In the genomic region with DNA sequence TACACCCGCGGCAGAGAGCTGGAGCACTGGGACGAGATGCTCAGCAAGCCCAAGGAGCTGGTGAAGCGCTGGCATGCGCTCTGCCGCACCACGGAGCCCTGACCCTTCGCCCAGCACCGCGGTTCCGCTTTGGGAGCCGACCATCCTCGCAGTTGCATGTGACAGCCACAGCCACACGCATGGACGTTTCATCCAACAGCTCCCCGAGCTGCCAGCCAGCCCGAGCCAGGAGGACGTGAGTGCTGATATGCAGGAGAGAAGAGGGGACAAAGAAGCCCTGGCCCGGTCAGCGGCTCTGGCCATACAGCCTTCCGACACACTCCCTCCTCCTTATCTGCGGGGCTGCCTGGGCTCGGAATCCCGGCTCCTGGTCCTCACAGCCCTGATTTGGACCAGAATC, we compare ENCODE assay signal across 12 cellular contexts. TPM values are rescaled to one million over a fixed set of nuclear protein-coding genes. Genes with fewer than 3 reads are reported as not detected.
"Had no signal": no experiment of that assay in that cellular context is flagged by ENCODE, and none has a peak within 500 bp of the region (broad histone marks: within the 10 kb centered on the region; RNA-seq: fewer than 3 reads in every experiment).

No MANE protein-coding gene starts in this region.

RNA-seq across cellular contexts. Expression of gene GPRIN2, which starts 31.1 kb away (rescaled TPM):
- total RNA-seq: activated B cell treated with CpG ODN at 0.5 μM for 24 hours; activated CD4-positive, alpha-beta memory T cell treated with anti-CD3 and anti-CD28 coated beads for 36 hours; activated CD4-positive, alpha-beta T cell treated with anti-CD3 and anti-CD28 coated beads, Interleukin-2, amount 10 ng/mL, durations not matched to agents 24 days and 14 days; activated CD8-positive, alpha-beta memory T cell treated with anti-CD3 and anti-CD28 coated beads for 36 hours; activated CD8-positive, alpha-beta T cell treated with anti-CD3 and anti-CD28 coated beads for 36 hours; activated naive CD4-positive, alpha-beta T cell treated with anti-CD3 and anti-CD28 coated beads for 36 hours; activated naive CD4-positive, alpha-beta T cell treated with anti-CD3 and anti-CD28 coated beads, Interleukin-2, amount 50 U/mL, for 72 hours; activated naive CD8-positive, alpha-beta T cell treated with anti-CD3 and anti-CD28 coated beads for 36 hours; activated T-cell treated with anti-CD3 and anti-CD28 coated beads, Interleukin-2, amount 50 U/mL, for 4 hours; activated T-cell treated with anti-CD3 and anti-CD28 coated beads, Interleukin-2, amount 50 U/mL, for 72 hours; activated T-helper 1 cell treated with anti-CD3 and anti-CD28 coated beads, Interleukin-12 subunit alpha, Interleukin-12 subunit beta, Interleukin-2, Interleukin-4 antibody, amounts not matched to agents 30 ng/mL and 10 ng/mL and 1 ng/mL, durations not matched to agents 14 hours and 24 hours and 36 hours; activated T-helper 17 cell treated with anti-CD3 and anti-CD28 coated beads, Interleukin-2, amount 50 U/mL, for 72 hours had no signal
